Comparison of ENCODE assay signal across 15 cellular contexts in the genomic region with DNA sequence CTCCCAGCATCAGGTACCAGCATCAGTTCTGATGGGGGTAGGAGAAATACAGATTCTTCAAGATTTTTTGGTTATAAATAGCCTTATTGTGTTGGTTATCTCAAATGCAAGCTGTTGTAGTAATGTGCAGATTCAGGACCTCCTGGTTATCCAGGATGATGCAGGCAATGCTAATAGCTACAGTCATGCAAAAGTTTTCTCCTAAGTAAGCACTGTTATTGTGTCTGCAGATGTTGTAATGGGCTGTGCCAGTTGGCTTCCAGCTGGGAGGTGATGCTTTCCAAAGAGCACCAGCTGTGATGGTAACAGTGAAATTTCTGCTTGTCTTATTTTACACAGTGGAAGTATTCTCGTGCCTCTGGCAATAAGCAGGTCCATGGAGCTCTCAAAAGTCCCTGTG.
"Had no signal": no experiment of that assay in that cellular context is flagged by ENCODE, and none has a peak within 500 bp of the region (broad histone marks: within the 10 kb centered on the region; RNA-seq: fewer than 3 reads in every experiment).

No MANE protein-coding gene starts in this region.

- H3K9me3 ChIP-seq: lower lobe of right lung, right lobe of liver, testis had no signal

- H3K27me3 ChIP-seq: hepatocyte, right lobe of liver, stomach, testis had no signal

- ATAC-seq: activated CD8-positive, alpha-beta T cell treated with anti-CD3 and anti-CD28 coated beads, Interleukin-2, amount 10 ng/mL, durations not matched to agents 7 days and 5 days; activated naive CD4-positive, alpha-beta T cell treated with anti-CD3 and anti-CD28 coated beads, Interleukin-2, amount 50 U/mL, for 72 hours; left cardiac atrium; lower lobe of right lung; psoas muscle; right lobe of liver had no signal

- H3K4me1 ChIP-seq: lower lobe of right lung, psoas muscle, right lobe of liver, stomach, testis had no signal

- H3K36me3 ChIP-seq: lower lobe of right lung, right lobe of liver, stomach had no signal

- H3K4me3 ChIP-seq: hepatocyte, lower lobe of right lung, psoas muscle, right lobe of liver, smooth muscle cell, stomach, testis had no signal

- DNase-seq: activated B cell treated with CpG ODN at 0.5 μM for 24 hours; activated CD4-positive, alpha-beta T cell treated with anti-CD3 and anti-CD28 coated beads for 48 hours; activated CD8-positive, alpha-beta memory T cell treated with anti-CD3 and anti-CD28 coated beads, Interleukin-2, amount 50 U/mL, for 4 hours; activated CD8-positive, alpha-beta T cell treated with anti-CD3 and anti-CD28 coated beads, Interleukin-2, amount 10 ng/mL, durations not matched to agents 7 days and 5 days; activated effector memory CD4-positive, alpha-beta T cell treated with anti-CD3 and anti-CD28 coated beads, Interleukin-2, amount 50 U/mL, for 16 hours; activated T-cell treated with anti-CD3 and anti-CD28 coated beads, Interleukin-2, amount 50 U/mL, for 48 hours; left cardiac atrium; lower lobe of right lung; psoas muscle; right lobe of liver; stomach; testis had no signal

- H3K27ac ChIP-seq: hepatocyte, lower lobe of right lung, psoas muscle, right lobe of liver, stomach, testis had no signal
